In the genomic region with DNA sequence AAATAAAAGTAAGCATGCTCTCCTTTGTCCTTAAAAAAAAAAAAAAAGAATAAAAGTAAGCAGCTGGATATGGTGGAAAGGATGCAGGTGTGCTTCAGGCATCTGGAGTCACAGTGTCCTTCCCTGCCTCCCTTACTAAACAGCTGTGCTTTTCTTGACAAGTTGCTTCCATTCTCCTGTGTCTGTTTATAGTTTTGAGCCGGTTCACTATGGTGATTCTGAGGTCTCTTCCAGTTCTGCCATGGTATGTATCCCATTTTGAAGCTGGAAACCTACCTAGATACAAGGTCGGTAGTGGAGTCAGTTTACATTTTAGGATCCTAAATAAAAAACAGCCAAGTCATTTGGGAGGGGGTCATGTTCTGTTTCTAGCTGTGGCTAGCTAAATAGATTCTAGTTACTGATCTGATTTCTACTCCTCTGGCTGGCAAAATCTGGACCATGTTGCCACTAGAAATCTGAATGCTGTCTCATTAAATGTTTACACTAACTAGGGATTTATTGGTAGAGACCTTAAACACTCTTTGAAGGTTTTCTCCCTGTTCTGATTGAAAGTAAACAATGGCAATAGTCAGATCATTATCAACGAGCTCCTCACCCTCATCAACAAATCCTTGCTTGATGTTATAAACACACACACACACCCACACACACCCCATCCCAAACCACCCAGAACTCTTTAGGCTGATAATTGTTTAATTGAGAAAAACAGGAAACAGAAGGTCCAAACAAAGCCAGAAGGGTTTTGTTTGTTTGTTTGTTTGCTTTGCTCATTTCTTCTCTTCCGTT, we compare ENCODE assay signal across 11 cellular contexts. TPM values are rescaled to one million over a fixed set of nuclear protein-coding genes. Genes with fewer than 3 reads are reported as not detected.
DNase-seq lines count a peak whose midpoint lies in the region; TF ChIP-seq lines count a peak whose summit lies in the region.
"Had no signal": no experiment of that assay in that cellular context is flagged by ENCODE, and none has a peak within 500 bp of the region (broad histone marks: within the 10 kb centered on the region; RNA-seq: fewer than 3 reads in every experiment).

No MANE protein-coding gene starts in this region.

- TF ChIP-seq CTCF in 22Rv1 (IDR thresholded peaks at IDR 0.05) = no peak
- TF ChIP-seq CTCF in HL-60 (IDR thresholded peaks at IDR 0.05; ENCODE audit: insufficient read depth, low read length) = no peak
- TF ChIP-seq CTCF in breast epithelium (IDR thresholded peaks at IDR 0.05) = no peak
- TF ChIP-seq CTCF in GM20000 (IDR thresholded peaks at IDR 0.05; ENCODE audit: extremely low read depth, missing control alignments) = no peak

- no peak for TF ChIP-seq POLR2A in breast epithelium (IDR thresholded peaks at IDR 0.05)

- intact Hi-C loops in breast epithelium (cut with DNase I; ENCODE audit: low total_unique reads) = no loop called here

- H3K27ac ChIP-seq in 22Rv1 = peak overlapping the region; percentile 71; the same call in 1 of the 2 replicates
- 0 out of 2 replicates have a peak overlapping the region, but pooled peaks have one; percentile 12 for H3K27ac ChIP-seq in HL-60 (replicated peaks)
- H3K27ac ChIP-seq in breast epithelium = peak overlapping the region; percentile 84 to 91
- H3K27ac ChIP-seq in mesodermal cell (ENCODE audit: low read depth, low read length, severe bottlenecking) = peak overlapping the region; percentile 49

- H3K27me3 ChIP-seq in HL-60 (ENCODE audit: insufficient read depth, poor library complexity, severe bottlenecking) = no peaks in the 10 kb centered on the region
- H3K27me3 ChIP-seq in breast epithelium = no peaks in the 10 kb centered on the region

- DNase-seq in HL-60 (ENCODE audit: low read depth in 1 of 2, low spot score in 1 of 2) = no peak
- DNase-seq in breast epithelium (ENCODE audit: low spot score in 2 of 2) = no peak
- DNase-seq in GM20000 (ENCODE audit: low spot score) = no peak
- no peak for DNase-seq in ecto neural progenitor cell (ENCODE audit: low spot score)
- DNase-seq in NK-92 (lab: John Stamatoyannopoulos, UW; ENCODE audit: unreplicated experiment) = no peak
- DNase-seq in kidney tubule cell (ENCODE audit: low spot score) = no peak
- DNase-seq: COR-L47, cortex of kidney, NCI-H1417 treated with DMSO at 0.1 percent for 48 hours had no signal

- H3K9me3 ChIP-seq in breast epithelium (no peaks in the 10 kb centered on the region), mesodermal cell (ENCODE audit: control insufficient read depth, low read length) (peaks cover 4% of the 10 kb centered on the region)

- 81 to 100% methylated on average over 2 of the region's 4 CpGs for WGBS in mesodermal cell (ENCODE audit: insufficient coverage in 2 of 2), 2 experiments

- H3K4me1 ChIP-seq in breast epithelium (peaks cover 6 to 22% of the 10 kb centered on the region in 2 donors), mesodermal cell (ENCODE audit: control insufficient read depth, insufficient read depth, low read length, poor library complexity, severe bottlenecking) (peaks cover 10% of the 10 kb centered on the region)

- H3K36me3 ChIP-seq in breast epithelium (no peaks in the 10 kb centered on the region), mesodermal cell (ENCODE audit: control insufficient read depth, insufficient read depth, low read length) (no peaks in the 10 kb centered on the region)

- H3K4me3 ChIP-seq in HL-60 (replicated peaks; ENCODE audit: insufficient read depth, low read length) = no peak overlapping the region
- H3K4me3 ChIP-seq in breast epithelium = peak overlapping the region in 1 of 3 donors; percentile 18
- H3K4me3 ChIP-seq in mesodermal cell (ENCODE audit: extremely low read depth, insufficient read depth, low read length, poor library complexity, severe bottlenecking) = no peak overlapping the region

RNA-seq across cellular contexts. Expression of a gene that starts 7.9 kb away (rescaled TPM):
- total RNA-seq in breast epithelium = 100 to 1,000 TPM in 2 of 3 donors, 10 to 100 TPM in 1; 37.0 to 294 (median 155) TPM
- 17.0 TPM for polyA plus RNA-seq in mesodermal cell (2013, experiment 1 of 2)
- 15.7 TPM for polyA plus RNA-seq in mesodermal cell (2013, experiment 2 of 2)

Comparison
In these comparisons a context has a peak if more than half of its experiments do, and no peak if none do; other contexts are left out.
1. H3K27ac ChIP-seq: peak in every context shown above with its lines; median percentile 88 in breast epithelium; 71 in 22Rv1; 49 in mesodermal cell; 12 in HL-60.